ENCODE assay signal across 8 cellular contexts in the genomic region with DNA sequence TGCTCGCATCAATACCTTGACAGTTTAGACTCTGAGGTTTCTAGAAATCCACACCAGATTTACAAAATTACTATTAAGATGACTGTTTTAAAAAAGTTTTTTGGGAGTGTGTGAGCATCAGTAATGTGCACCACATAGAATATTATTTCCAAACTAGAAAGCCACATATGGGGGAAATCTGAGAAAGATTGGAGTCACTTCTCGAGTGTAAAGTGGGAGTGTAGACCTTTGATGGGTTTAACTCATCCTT. TPM values are rescaled to one million over a fixed set of nuclear protein-coding genes. Genes with fewer than 3 reads are reported as not detected.
DNase-seq lines count a peak whose midpoint lies in the region; ATAC-seq, FAIRE-seq and TF ChIP-seq lines count a peak whose summit lies in the region.

No MANE protein-coding gene starts in this region.

- H3K36me3 Mint-ChIP-seq in WTC11 (no peaks in the 10 kb centered on the region), type B pancreatic cell (no peaks in the 10 kb centered on the region)

- H3K36me3 ChIP-seq in heart left ventricle: no peaks in the 10 kb centered on the region

- 37 to 45% (median 40%) methylated on average over 2 of the region's 2 CpGs for WGBS in heart left ventricle, 4 donors

- H3K27me3 ChIP-seq in heart left ventricle: peaks cover 0 to 28% (median 0%) of the 10 kb centered on the region in 9 donors

- peak overlapping the region; percentile 68 for H3K4me3 Mint-ChIP-seq in WTC11
- H3K4me3 Mint-ChIP-seq in type B pancreatic cell: peak overlapping the region; percentile 76

- POLR2A ChIA-PET in WTC11 (lab: Charles Lee): no interaction called here

- ATAC-seq in heart left ventricle (no peak), left ventricle myocardium superior (no peak), WTC11 (no peak)

- H3K27me3 Mint-ChIP-seq in WTC11 (ENCODE audit: low read depth): peaks cover 57% of the 10 kb centered on the region
- H3K27me3 Mint-ChIP-seq in type B pancreatic cell: peaks cover 58% of the 10 kb centered on the region

- H3K9me3 Mint-ChIP-seq in WTC11 (no peaks in the 10 kb centered on the region), type B pancreatic cell (no peaks in the 10 kb centered on the region)

- intact Hi-C loops in heart left ventricle (cut with DNase I) (no loop called here), left ventricle myocardium superior (cut with micrococcal nuclease) (no loop called here)

- no peak overlapping the region for H3K27ac ChIP-seq in heart left ventricle

- peak; percentile 30 for FAIRE-seq in islet of Langerhans (lab: Jason Lieb, UNC)

- H3K9me3 ChIP-seq in heart left ventricle: no peaks in the 10 kb centered on the region

- peaks cover 0 to 12% (median 9%) of the 10 kb centered on the region in 12 donors for H3K4me1 ChIP-seq in heart left ventricle

- peak overlapping the region in 11 of 12 donors; percentile 56 to 79 (median 67) for H3K4me3 ChIP-seq in heart left ventricle

- no peak overlapping the region for H3K27ac Mint-ChIP-seq in WTC11
- H3K27ac Mint-ChIP-seq in type B pancreatic cell: no peak overlapping the region

- CTCF ChIA-PET in WTC11 (lab: Charles Lee): no interaction called here

- no peak for DNase-seq in heart left ventricle
- no peak for DNase-seq in left ventricle myocardium superior
- DNase-seq in WTC11 (ENCODE audit: low spot score): no peak
- DNase-seq in type B pancreatic cell (ENCODE audit: extremely low spot score, unreplicated experiment): no peak
- DNase-seq in DMS53 (lab: John Stamatoyannopoulos, UW): no peak
- DNase-seq in effector CD8-positive, alpha-beta T cell (lab: John Stamatoyannopoulos, UW): no peak
- no peak for DNase-seq in NCI-H1694 (lab: John Stamatoyannopoulos, UW)

- H3K4me1 Mint-ChIP-seq in WTC11 (peaks cover 16% of the 10 kb centered on the region), type B pancreatic cell (ENCODE audit: unreplicated experiment) (no peaks in the 10 kb centered on the region)

- no peak for TF ChIP-seq POLR2A in heart left ventricle (IDR thresholded peaks at IDR 0.05)

- TF ChIP-seq CTCF in heart left ventricle (IDR thresholded peaks at IDR 0.05): no peak
- TF ChIP-seq CTCF in WTC11 (IDR thresholded peaks at IDR 0.05): no peak
- TF ChIP-seq CTCF in type B pancreatic cell (conservative IDR thresholded peaks at IDR 0.05): no peak

TF ChIP-seq in WTC11, 78 proteins besides CTCF, POLR2A, EP300 and RAD21:
- TF ChIP-seq ZNF219 (CRISPR knock-in tag; IDR thresholded peaks at IDR 0.05; ENCODE audit: borderline replicate concordance) (no peak), ATF1 (CRISPR knock-in tag; IDR thresholded peaks at IDR 0.05) (no peak), ZNF317 (CRISPR knock-in tag; IDR thresholded peaks at IDR 0.05; ENCODE audit: borderline replicate concordance, low read depth) (no peak), MYBL2 (CRISPR knock-in tag; IDR thresholded peaks at IDR 0.05) (no peak), AFF4 (CRISPR knock-in tag; IDR thresholded peaks at IDR 0.05; ENCODE audit: borderline replicate concordance) (no peak), CREM (CRISPR knock-in tag; IDR thresholded peaks at IDR 0.05) (no peak), FOXJ3 (CRISPR knock-in tag; IDR thresholded peaks at IDR 0.05; ENCODE audit: borderline replicate concordance) (no peak), ZNF121 (CRISPR knock-in tag; IDR thresholded peaks at IDR 0.05) (no peak), FOXK1 (CRISPR knock-in tag; IDR thresholded peaks at IDR 0.05) (no peak)
- TF ChIP-seq, protein P1, sequence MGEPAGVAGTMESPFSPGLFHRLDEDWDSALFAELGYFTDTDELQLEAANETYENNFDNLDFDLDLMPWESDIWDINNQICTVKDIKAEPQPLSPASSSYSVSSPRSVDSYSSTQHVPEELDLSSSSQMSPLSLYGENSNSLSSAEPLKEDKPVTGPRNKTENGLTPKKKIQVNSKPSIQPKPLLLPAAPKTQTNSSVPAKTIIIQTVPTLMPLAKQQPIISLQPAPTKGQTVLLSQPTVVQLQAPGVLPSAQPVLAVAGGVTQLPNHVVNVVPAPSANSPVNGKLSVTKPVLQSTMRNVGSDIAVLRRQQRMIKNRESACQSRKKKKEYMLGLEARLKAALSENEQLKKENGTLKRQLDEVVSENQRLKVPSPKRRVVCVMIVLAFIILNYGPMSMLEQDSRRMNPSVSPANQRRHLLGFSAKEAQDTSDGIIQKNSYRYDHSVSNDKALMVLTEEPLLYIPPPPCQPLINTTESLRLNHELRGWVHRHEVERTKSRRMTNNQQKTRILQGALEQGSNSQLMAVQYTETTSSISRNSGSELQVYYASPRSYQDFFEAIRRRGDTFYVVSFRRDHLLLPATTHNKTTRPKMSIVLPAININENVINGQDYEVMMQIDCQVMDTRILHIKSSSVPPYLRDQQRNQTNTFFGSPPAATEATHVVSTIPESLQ (CRISPR knock-in tag; IDR thresholded peaks at IDR 0.05): no peak
- TF ChIP-seq, protein P2, sequence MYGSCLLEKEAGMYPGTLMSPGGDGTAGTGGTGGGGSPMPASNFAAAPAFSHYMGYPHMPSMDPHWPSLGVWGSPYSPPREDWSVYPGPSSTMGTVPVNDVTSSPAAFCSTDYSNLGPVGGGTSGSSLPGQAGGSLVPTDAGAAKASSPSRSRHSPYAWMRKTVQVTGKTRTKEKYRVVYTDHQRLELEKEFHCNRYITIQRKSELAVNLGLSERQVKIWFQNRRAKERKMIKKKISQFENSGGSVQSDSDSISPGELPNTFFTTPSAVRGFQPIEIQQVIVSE (CRISPR knock-in tag; IDR thresholded peaks at IDR 0.05; ENCODE audit: borderline replicate concordance): no peak
- TF ChIP-seq, protein P3, sequence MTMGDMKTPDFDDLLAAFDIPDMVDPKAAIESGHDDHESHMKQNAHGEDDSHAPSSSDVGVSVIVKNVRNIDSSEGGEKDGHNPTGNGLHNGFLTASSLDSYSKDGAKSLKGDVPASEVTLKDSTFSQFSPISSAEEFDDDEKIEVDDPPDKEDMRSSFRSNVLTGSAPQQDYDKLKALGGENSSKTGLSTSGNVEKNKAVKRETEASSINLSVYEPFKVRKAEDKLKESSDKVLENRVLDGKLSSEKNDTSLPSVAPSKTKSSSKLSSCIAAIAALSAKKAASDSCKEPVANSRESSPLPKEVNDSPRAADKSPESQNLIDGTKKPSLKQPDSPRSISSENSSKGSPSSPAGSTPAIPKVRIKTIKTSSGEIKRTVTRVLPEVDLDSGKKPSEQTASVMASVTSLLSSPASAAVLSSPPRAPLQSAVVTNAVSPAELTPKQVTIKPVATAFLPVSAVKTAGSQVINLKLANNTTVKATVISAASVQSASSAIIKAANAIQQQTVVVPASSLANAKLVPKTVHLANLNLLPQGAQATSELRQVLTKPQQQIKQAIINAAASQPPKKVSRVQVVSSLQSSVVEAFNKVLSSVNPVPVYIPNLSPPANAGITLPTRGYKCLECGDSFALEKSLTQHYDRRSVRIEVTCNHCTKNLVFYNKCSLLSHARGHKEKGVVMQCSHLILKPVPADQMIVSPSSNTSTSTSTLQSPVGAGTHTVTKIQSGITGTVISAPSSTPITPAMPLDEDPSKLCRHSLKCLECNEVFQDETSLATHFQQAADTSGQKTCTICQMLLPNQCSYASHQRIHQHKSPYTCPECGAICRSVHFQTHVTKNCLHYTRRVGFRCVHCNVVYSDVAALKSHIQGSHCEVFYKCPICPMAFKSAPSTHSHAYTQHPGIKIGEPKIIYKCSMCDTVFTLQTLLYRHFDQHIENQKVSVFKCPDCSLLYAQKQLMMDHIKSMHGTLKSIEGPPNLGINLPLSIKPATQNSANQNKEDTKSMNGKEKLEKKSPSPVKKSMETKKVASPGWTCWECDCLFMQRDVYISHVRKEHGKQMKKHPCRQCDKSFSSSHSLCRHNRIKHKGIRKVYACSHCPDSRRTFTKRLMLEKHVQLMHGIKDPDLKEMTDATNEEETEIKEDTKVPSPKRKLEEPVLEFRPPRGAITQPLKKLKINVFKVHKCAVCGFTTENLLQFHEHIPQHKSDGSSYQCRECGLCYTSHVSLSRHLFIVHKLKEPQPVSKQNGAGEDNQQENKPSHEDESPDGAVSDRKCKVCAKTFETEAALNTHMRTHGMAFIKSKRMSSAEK (CRISPR knock-in tag; IDR thresholded peaks at IDR 0.05; ENCODE audit: borderline replicate concordance): no peak

RNA-seq across cellular contexts. Expression of gene RIMKLA, which starts 0.8 kb away (rescaled TPM):
- total RNA-seq in heart left ventricle (10 to 100 TPM in 3 of 9 donors, 1 to 10 TPM in 6; 6.2 to 15.3 (median 9.4) TPM), left ventricle myocardium superior (9.7 TPM), WTC11 (2021) (8.3 to 17.3 TPM (median 15.9 TPM) in 3 replicates), type B pancreatic cell (ENCODE audit: low replicate concordance) (2.3 and 3.8 TPM in 2 replicates)
- polyA plus RNA-seq in heart left ventricle: 1 to 10 TPM; 2.3 to 3.4 TPM

RNA-seq across cellular contexts. Expression of gene FOXJ3, which starts 46.3 kb away (rescaled TPM):
- total RNA-seq in heart left ventricle: 10 to 100 TPM; 33.4 to 48.8 (median 42.3) TPM
- 10 to 100 TPM; 10.8 to 19.2 TPM for polyA plus RNA-seq in heart left ventricle
- 35.1 TPM for total RNA-seq in left ventricle myocardium superior
- total RNA-seq in WTC11 (2021): 38.6 to 43.3 TPM (median 40.7 TPM) in 3 replicates
- 49.4 and 49.8 TPM in 2 replicates for total RNA-seq in type B pancreatic cell (ENCODE audit: low replicate concordance)
